Comparison of ENCODE assay signal across 1 cellular context in genomic region chr7:15866753-15867152, GRCh38.
TF ChIP-seq lines count a peak whose summit lies in the region.

No MANE protein-coding gene starts in this region.

TF ChIP-seq in GM23338, 12 proteins besides CTCF, POLR2A, EP300 and RAD21 (continued from another document):
- TF ChIP-seq ZNF462 (CRISPR knock-in tag; IDR thresholded peaks at IDR 0.05): no peak
- TF ChIP-seq ZNF114 (CRISPR knock-in tag; IDR thresholded peaks at IDR 0.05): no peak
- no peak for TF ChIP-seq EZH2 (IDR thresholded peaks at IDR 0.05; ENCODE audit: low read depth, unreplicated experiment)
- TF ChIP-seq STAT1 (IDR thresholded peaks at IDR 0.05; ENCODE audit: unreplicated experiment): no peak
- TF ChIP-seq CREB1 (CRISPR knock-in tag; IDR thresholded peaks at IDR 0.05; ENCODE audit: low read depth): no peak
